In the genomic region with DNA sequence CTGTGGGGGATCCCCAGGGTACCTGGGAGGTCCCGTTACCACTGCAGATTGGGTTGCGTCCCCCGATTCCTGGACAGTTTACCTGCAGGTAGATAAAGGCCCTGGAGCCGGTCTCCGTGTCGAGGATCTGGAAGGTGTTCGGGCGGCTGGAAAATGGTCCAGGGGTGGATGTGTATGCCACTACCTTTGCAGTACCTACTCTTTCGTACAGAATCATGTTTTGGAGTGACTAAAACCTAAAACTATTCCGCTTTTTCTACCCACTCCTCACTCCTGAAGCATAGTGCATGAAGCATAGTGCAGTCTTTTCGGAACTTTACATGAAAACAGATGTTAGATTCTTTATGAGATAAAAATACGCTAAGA, we compare ENCODE assay signal across 8 cellular contexts.
DNase-seq lines count a peak whose midpoint lies in the region; ATAC-seq and TF ChIP-seq lines count a peak whose summit lies in the region.

No MANE protein-coding gene starts in this region.

- ATAC-seq in DND-41 (ENCODE audit: insufficient read depth, low read depth), result peak; percentile 29
- ATAC-seq in GM18505 (IDR thresholded peaks at IDR 0.05; ENCODE audit: unreplicated experiment), result no peak
- no peak for ATAC-seq in HG03196 (IDR thresholded peaks at IDR 0.05; ENCODE audit: unreplicated experiment)

- H3K9me3 ChIP-seq in DND-41 (ENCODE audit: insufficient read depth, low read length, severe bottlenecking) (no peaks in the 10 kb centered on the region), mucosa of rectum (ENCODE audit: control insufficient read depth in 2 of 2, low read length in 2 of 2) (no peaks in the 10 kb centered on the region)

- no peak for DNase-seq in DND-41
- peak; percentile 55 for DNase-seq in KG1 (lab: John Stamatoyannopoulos, UW)
- DNase-seq in coronary artery (ENCODE audit: low spot score), result no peak
- DNase-seq in GM19240 (ENCODE audit: insufficient read length, low spot score), result no peak
- DNase-seq in DMS79 treated with DMSO at 0.1 percent for 48 hours (lab: John Stamatoyannopoulos, UW), result no peak

- TF ChIP-seq CTCF in DND-41 (IDR thresholded peaks at IDR 0.05; ENCODE audit: borderline replicate concordance, extremely low read depth, low read length, poor library complexity, severe bottlenecking) (no peak), coronary artery (IDR thresholded peaks at IDR 0.05) (no peak)

- H3K36me3 ChIP-seq in DND-41 (ENCODE audit: insufficient read depth, low read length) (peaks cover 20% of the 10 kb centered on the region; the same call in 1 of the 2 replicates), mucosa of rectum (ENCODE audit: control insufficient read depth in 2 of 2, insufficient read depth in 2 of 2, low read length in 2 of 2) (no peaks in the 10 kb centered on the region)

- H3K4me1 ChIP-seq in DND-41 (ENCODE audit: insufficient read depth, low read length), result peaks cover 39% of the 10 kb centered on the region
- H3K4me1 ChIP-seq in mucosa of rectum (ENCODE audit: control insufficient read depth in 2 of 2, insufficient read depth in 2 of 2, low read length in 2 of 2), result peaks cover 3 to 7% of the 10 kb centered on the region in 2 donors

- peak overlapping the region; percentile 77 for H3K9ac ChIP-seq in DND-41 (ENCODE audit: low read depth, low read length)
- peak overlapping the region; percentile 90 to 97 for H3K9ac ChIP-seq in mucosa of rectum (ENCODE audit: low read depth in 1 of 2, low read length in 2 of 2)

- H3K27me3 ChIP-seq in DND-41 (ENCODE audit: insufficient read depth, low read length, poor library complexity) (no peaks in the 10 kb centered on the region), mucosa of rectum (ENCODE audit: control insufficient read depth in 2 of 2, insufficient read depth in 2 of 2, low read length in 2 of 2) (no peaks in the 10 kb centered on the region)

- TF ChIP-seq POLR2A in GM18505 (IDR thresholded peaks at IDR 0.05; ENCODE audit: borderline replicate concordance, extremely low read depth, insufficient read depth, insufficient read length), result no peak

- H4K20me1 ChIP-seq in DND-41 (ENCODE audit: insufficient read depth, low read length), result peaks cover 20% of the 10 kb centered on the region; the same call in 1 of the 2 replicates

- H2AFZ ChIP-seq in DND-41 (ENCODE audit: low read depth, low read length), result peak overlapping the region; percentile 90

- H3K4me3 ChIP-seq in DND-41 (ENCODE audit: low read depth in 1 of 2, low read length in 2 of 2) (peak overlapping the region; percentile 55 to 80), coronary artery (peak overlapping the region; percentile 93), mucosa of rectum (ENCODE audit: low read length in 2 of 2) (peak overlapping the region; percentile 92 to 98)

- peak overlapping the region; percentile 85 for H3K27ac ChIP-seq in DND-41 (ENCODE audit: low read length)
- H3K27ac ChIP-seq in coronary artery, result peak overlapping the region; percentile 92 to 95
- H3K27ac ChIP-seq in mucosa of rectum (ENCODE audit: low read depth in 2 of 2, low read length in 2 of 2), result peak overlapping the region; percentile 93 to 96

- peaks cover 54% of the 10 kb centered on the region for H3K79me2 ChIP-seq in DND-41 (ENCODE audit: insufficient read depth, low read length)

- peak overlapping the region; percentile 71 for H3K4me2 ChIP-seq in DND-41 (ENCODE audit: insufficient read depth, low read length)
